Comparison of ENCODE assay signal across 10 cellular contexts in genomic region chr4:112509243-112510190, GRCh38. TPM values are rescaled to one million over a fixed set of nuclear protein-coding genes. Genes with fewer than 3 reads are reported as not detected.
A peak's percentile ranks its signal among the peaks of the same experiment; 100 is the strongest.
DNase-seq lines count a peak whose midpoint lies in the region; ATAC-seq, FAIRE-seq and TF ChIP-seq lines count a peak whose summit lies in the region.
"Had no signal": no experiment of that assay in that cellular context is flagged by ENCODE, and none has a peak within 500 bp of the region (broad histone marks: within the 10 kb centered on the region; RNA-seq: fewer than 3 reads in every experiment).

No MANE protein-coding gene starts in this region.

- CTCF ChIA-PET in Caco-2 (lab: Charles Lee), result no interaction called here

- no peak for TF ChIP-seq RAD21 in neural cell (conservative IDR thresholded peaks at IDR 0.05)

- H3F3A ChIP-seq in neural cell (ENCODE audit: insufficient read depth, low read length, poor library complexity, severe bottlenecking), result no peaks in the 10 kb centered on the region

- H3K36me3 ChIP-seq in body of pancreas (replicated peaks in 1 of 2; ENCODE audit: insufficient read depth in 1 of 2, low read depth in 2 of 2) (no peaks in the 10 kb centered on the region), neural cell (ENCODE audit: insufficient read depth, low read length) (no peaks in the 10 kb centered on the region), Caco-2 (ENCODE audit: control insufficient read depth, insufficient read depth, low read length) (no peaks in the 10 kb centered on the region)

- H3K4me1 Mint-ChIP-seq in IgD-negative memory B cell, result peaks cover 14 to 42% (median 26%) of the 10 kb centered on the region in 3 donors
- no peaks in the 10 kb centered on the region for H3K4me1 Mint-ChIP-seq in Caco-2 (ENCODE audit: low read depth, unreplicated experiment)

- TF ChIP-seq CTCF in body of pancreas (IDR thresholded peaks at IDR 0.05) (no peak), neural cell (IDR thresholded peaks at IDR 0.05; ENCODE audit: poor library complexity, severe bottlenecking) (no peak), D721Med (IDR thresholded peaks at IDR 0.05; ENCODE audit: insufficient read depth, missing control alignments) (no peak), Caco-2 (IDR thresholded peaks at IDR 0.05; ENCODE audit: insufficient read depth in 1 of 2, low read depth in 1 of 2, low read length in 1 of 2, severe bottlenecking in 1 of 2, unreplicated experiment in 1 of 2) (no peak)

- POLR2A ChIA-PET in Caco-2 (lab: Charles Lee), result no interaction called here

- no peaks in the 10 kb centered on the region for H3K9me2 ChIP-seq in neural cell (ENCODE audit: insufficient read depth, low read length)

- intact Hi-C loops in body of pancreas (cut with DNase I), result no loop called here
- intact Hi-C loops in Caco-2 (cut with micrococcal nuclease; ENCODE audit: unreplicated experiment), result no loop called here

- no peaks in the 10 kb centered on the region for H3K79me2 ChIP-seq in neural cell (replicated peaks; ENCODE audit: insufficient read depth, low read length)

- H3K27me3 ChIP-seq in body of pancreas (peaks cover 3 to 38% of the 10 kb centered on the region in 2 donors), neural cell (ENCODE audit: insufficient read depth, low read depth, low read length) (peaks cover 75% of the 10 kb centered on the region), Caco-2 (replicated peaks; ENCODE audit: control insufficient read depth, insufficient read depth, low read length) (no peaks in the 10 kb centered on the region; the same call in 1 of the 2 replicates)

- no peaks in the 10 kb centered on the region for H3K9me3 ChIP-seq in body of pancreas
- H3K9me3 ChIP-seq in neural cell (ENCODE audit: low read length), result no peaks in the 10 kb centered on the region
- H3K9me3 ChIP-seq in Caco-2, result no peaks in the 10 kb centered on the region
- H3K9me3 ChIP-seq: testis had no signal

- ATAC-seq in body of pancreas, result peak; percentile 18
- no peak for ATAC-seq in HG02759 (IDR thresholded peaks at IDR 0.05; ENCODE audit: unreplicated experiment)

- H3K4me3 Mint-ChIP-seq in IgD-negative memory B cell (peak overlapping the region; percentile 44 to 86 (median 68)), Caco-2 (ENCODE audit: unreplicated experiment) (no peak overlapping the region)

- H3K27ac ChIP-seq in body of pancreas, result no peak overlapping the region
- H3K27ac ChIP-seq in neural cell (ENCODE audit: low read length), result no peak overlapping the region
- H3K27ac ChIP-seq: testis had no signal

- no peak overlapping the region for H3K4me3 ChIP-seq in body of pancreas
- peak overlapping the region; percentile 36 for H3K4me3 ChIP-seq in neural cell (ENCODE audit: low read length)
- no peak overlapping the region for H3K4me3 ChIP-seq in Caco-2 (ENCODE audit: low read depth, low read length)

- BruUV-seq in Caco-2 (replicated peaks; lab: Mats Ljungman, UMichigan), result no TSS peak

- WGBS in body of pancreas, 2 donors, result 5 to 6% methylated on average over 41 to 47 of the region's 47 CpGs

- H2AFZ ChIP-seq in neural cell (ENCODE audit: low read depth, low read length), result no peak overlapping the region

- H3K9me3 Mint-ChIP-seq in IgD-negative memory B cell, result peaks cover 0 to 8% (median 0%) of the 10 kb centered on the region in 3 donors
- no peaks in the 10 kb centered on the region for H3K9me3 Mint-ChIP-seq in Caco-2 (ENCODE audit: unreplicated experiment)

- no peak overlapping the region for H3K4me2 ChIP-seq in neural cell (ENCODE audit: low read length)

- H3K27ac Mint-ChIP-seq in IgD-negative memory B cell (peak overlapping the region in 2 of 3 donors; percentile 9 to 63), Caco-2 (ENCODE audit: unreplicated experiment) (no peak overlapping the region)

- DNase-seq in COLO668 (lab: John Stamatoyannopoulos, UW; ENCODE audit: unreplicated experiment) (peak; percentile 48), body of pancreas (no peak), D721Med (ENCODE audit: insufficient read length, low spot score) (no peak), Caco-2 (no peak)
- DNase-seq in stimulated activated CD4-positive, alpha-beta T cell treated with anti-CD3 and anti-CD28 coated beads, Interleukin-2, amount 100 ng/mL, for 48 hours, result no peak
- DNase-seq: testis had no signal

- H3K27me3 Mint-ChIP-seq in IgD-negative memory B cell (peaks cover 70% of the 10 kb centered on the region), Caco-2 (ENCODE audit: insufficient read depth, unreplicated experiment) (peaks cover 25% of the 10 kb centered on the region)

- H3K36me3 Mint-ChIP-seq in IgD-negative memory B cell (no peaks in the 10 kb centered on the region), Caco-2 (ENCODE audit: insufficient read depth, unreplicated experiment) (no peaks in the 10 kb centered on the region)

- no peak for FAIRE-seq in D721Med (lab: Jason Lieb, UNC)

- no peaks in the 10 kb centered on the region for H4K20me1 ChIP-seq in neural cell (ENCODE audit: insufficient read depth)

- H3K4me1 ChIP-seq in body of pancreas (peaks cover 29% of the 10 kb centered on the region), Caco-2 (peaks cover 3% of the 10 kb centered on the region; the same call in 1 of the 2 replicates)

- no peak for TF ChIP-seq EP300 in neural cell (conservative IDR thresholded peaks at IDR 0.05; ENCODE audit: poor library complexity, severe bottlenecking)

- no peak overlapping the region for H3K9ac ChIP-seq in neural cell (ENCODE audit: low read length)

- TF ChIP-seq POLR2A in body of pancreas (IDR thresholded peaks at IDR 0.05), result no peak

TF ChIP-seq in neural cell, 6 proteins besides CTCF, POLR2A, EP300 and RAD21:
- TF ChIP-seq SMC3 (conservative IDR thresholded peaks at IDR 0.05; ENCODE audit: poor library complexity), result no peak
- no peak for TF ChIP-seq REST (IDR thresholded peaks at IDR 0.05; ENCODE audit: borderline replicate concordance)
- TF ChIP-seq EZH2 (IDR thresholded peaks at IDR 0.05; ENCODE audit: borderline replicate concordance, insufficient read depth, low read length, poor library complexity, severe bottlenecking), result no peak
- no peak for TF ChIP-seq TAF1 (IDR thresholded peaks at IDR 0.05; ENCODE audit: low read depth)
- TF ChIP-seq MXI1 (conservative IDR thresholded peaks at IDR 0.05; ENCODE audit: poor library complexity, severe bottlenecking), result no peak
- peak; percentile 39 for TF ChIP-seq POLR2AphosphoS5 (IDR thresholded peaks at IDR 0.05)

RNA-seq across cellular contexts. Expression of gene NEUROG2, which starts 6.5 kb away (rescaled TPM):
- not detected for polyA plus RNA-seq in IgD-negative memory B cell
- total RNA-seq in body of pancreas, result not detected
- polyA plus RNA-seq in neural cell, result 0.19 and 0.58 TPM in 2 replicates
- 0.81 and 0.97 TPM in 2 replicates for polyA minus RNA-seq in neural cell
- not detected in 2 replicates for total RNA-seq in Caco-2 (2022)
- total RNA-seq: lung microvascular endothelial cell had no signal
